18 cellular contexts compared by ENCODE assay signal in the genomic region with DNA sequence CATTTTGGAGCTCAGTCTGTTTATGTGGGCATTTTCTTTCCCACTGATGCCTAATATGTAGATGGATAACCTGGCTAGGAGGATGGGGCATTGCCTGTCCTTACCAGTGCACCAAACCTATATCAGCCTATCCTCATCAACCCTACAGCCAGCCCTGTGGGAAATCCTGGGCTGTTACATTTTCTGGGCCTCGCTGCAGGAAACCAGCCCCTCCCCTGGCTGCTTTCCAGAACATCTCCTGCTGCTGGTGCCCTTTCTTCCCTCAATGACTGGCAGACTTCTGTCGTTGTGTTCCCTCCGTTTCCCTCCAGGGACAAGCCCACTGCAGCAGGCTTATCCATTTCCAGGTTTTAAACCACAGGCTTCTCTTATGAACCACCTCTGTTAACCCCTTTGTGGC.
"Had no signal": no experiment of that assay in that cellular context is flagged by ENCODE, and none has a peak within 500 bp of the region (broad histone marks: within the 10 kb centered on the region; RNA-seq: fewer than 3 reads in every experiment).

No MANE protein-coding gene starts in this region.

- H3K4me1 ChIP-seq: left lung, right atrium auricular region, suprapubic skin had no signal

- H3K4me3 ChIP-seq: left lung, mucosa of descending colon, right atrium auricular region, suprapubic skin had no signal

- H3K4me3 Mint-ChIP-seq: activated CD4-positive, alpha-beta memory T cell treated with anti-CD3 and anti-CD28 coated beads, Interleukin-2, amount 10 ng/mL, durations not matched to agents 7 days and 5 days; naive thymus-derived CD4-positive, alpha-beta T cell; T-helper 17 cell; type B pancreatic cell had no signal

- H3K27me3 ChIP-seq: left lung, right atrium auricular region, suprapubic skin had no signal

- H3K27me3 Mint-ChIP-seq: activated CD4-positive, alpha-beta memory T cell treated with anti-CD3 and anti-CD28 coated beads, Interleukin-2, amount 10 ng/mL, durations not matched to agents 7 days and 5 days; naive thymus-derived CD4-positive, alpha-beta T cell; T-helper 17 cell; type B pancreatic cell had no signal

- H3K9me3 ChIP-seq: mucosa of descending colon, right atrium auricular region, suprapubic skin had no signal

- H3K4me1 Mint-ChIP-seq: activated CD4-positive, alpha-beta memory T cell treated with anti-CD3 and anti-CD28 coated beads, Interleukin-2, amount 10 ng/mL, durations not matched to agents 7 days and 5 days; naive thymus-derived CD4-positive, alpha-beta T cell; T-helper 17 cell had no signal

- H3K36me3 Mint-ChIP-seq: activated naive CD4-positive, alpha-beta T cell treated with anti-CD3 and anti-CD28 coated beads, Interleukin-2, amount 50 U/mL, for 72 hours; naive thymus-derived CD4-positive, alpha-beta T cell; type B pancreatic cell had no signal

- H3K27ac ChIP-seq: left lung, right atrium auricular region, suprapubic skin had no signal

- ATAC-seq: activated naive CD4-positive, alpha-beta T cell treated with anti-CD3 and anti-CD28 coated beads, Interleukin-2, amount 50 U/mL, for 72 hours; left lung; mucosa of descending colon; naive thymus-derived CD4-positive, alpha-beta T cell; stimulated activated naive CD8-positive, alpha-beta T cell treated with anti-CD3 and anti-CD28 coated beads, Interleukin-15, Interleukin-2, amounts not matched to agents 100 U/mL and 50 U/mL, for 24 hours; T-helper 17 cell had no signal

- H3K36me3 ChIP-seq: left lung, right atrium auricular region, suprapubic skin had no signal

- DNase-seq: activated CD4-positive, alpha-beta memory T cell treated with anti-CD3 and anti-CD28 coated beads, Interleukin-2, amount 10 ng/mL, durations not matched to agents 7 days and 5 days; activated CD4-positive, alpha-beta T cell treated with anti-CD3 and anti-CD28 coated beads for 4 hours; activated effector memory CD4-positive, alpha-beta T cell treated with anti-CD3 and anti-CD28 coated beads, Interleukin-2, amount 50 U/mL, for 16 hours; activated T-cell treated with anti-CD3 and anti-CD28 coated beads, Interleukin-2, amount 50 U/mL, for 48 hours; kidney; left lung; mammary epithelial cell; mucosa of descending colon; naive thymus-derived CD4-positive, alpha-beta T cell; occipital lobe; stimulated activated CD4-positive, alpha-beta T cell treated with anti-CD3 and anti-CD28 coated beads, Interleukin-4, amount 100 ng/mL, for 24 hours; stimulated activated CD8-positive, alpha-beta memory T cell treated with anti-CD3 and anti-CD28 coated beads, Interleukin-4, amount 100 ng/mL, for 48 hours; stimulated activated naive CD8-positive, alpha-beta T cell treated with anti-CD3 and anti-CD28 coated beads, Interleukin-15, Interleukin-2, amounts not matched to agents 100 U/mL and 50 U/mL, for 24 hours; T-helper 17 cell had no signal

- H3K27ac Mint-ChIP-seq: activated CD4-positive, alpha-beta memory T cell treated with anti-CD3 and anti-CD28 coated beads, Interleukin-2, amount 10 ng/mL, durations not matched to agents 7 days and 5 days; activated naive CD4-positive, alpha-beta T cell treated with anti-CD3 and anti-CD28 coated beads, Interleukin-2, amount 50 U/mL, for 72 hours; naive thymus-derived CD4-positive, alpha-beta T cell; T-helper 17 cell; type B pancreatic cell had no signal

- H3K9me3 Mint-ChIP-seq: type B pancreatic cell had no signal
